1 cellular context compared by ENCODE assay signal in the genomic region with DNA sequence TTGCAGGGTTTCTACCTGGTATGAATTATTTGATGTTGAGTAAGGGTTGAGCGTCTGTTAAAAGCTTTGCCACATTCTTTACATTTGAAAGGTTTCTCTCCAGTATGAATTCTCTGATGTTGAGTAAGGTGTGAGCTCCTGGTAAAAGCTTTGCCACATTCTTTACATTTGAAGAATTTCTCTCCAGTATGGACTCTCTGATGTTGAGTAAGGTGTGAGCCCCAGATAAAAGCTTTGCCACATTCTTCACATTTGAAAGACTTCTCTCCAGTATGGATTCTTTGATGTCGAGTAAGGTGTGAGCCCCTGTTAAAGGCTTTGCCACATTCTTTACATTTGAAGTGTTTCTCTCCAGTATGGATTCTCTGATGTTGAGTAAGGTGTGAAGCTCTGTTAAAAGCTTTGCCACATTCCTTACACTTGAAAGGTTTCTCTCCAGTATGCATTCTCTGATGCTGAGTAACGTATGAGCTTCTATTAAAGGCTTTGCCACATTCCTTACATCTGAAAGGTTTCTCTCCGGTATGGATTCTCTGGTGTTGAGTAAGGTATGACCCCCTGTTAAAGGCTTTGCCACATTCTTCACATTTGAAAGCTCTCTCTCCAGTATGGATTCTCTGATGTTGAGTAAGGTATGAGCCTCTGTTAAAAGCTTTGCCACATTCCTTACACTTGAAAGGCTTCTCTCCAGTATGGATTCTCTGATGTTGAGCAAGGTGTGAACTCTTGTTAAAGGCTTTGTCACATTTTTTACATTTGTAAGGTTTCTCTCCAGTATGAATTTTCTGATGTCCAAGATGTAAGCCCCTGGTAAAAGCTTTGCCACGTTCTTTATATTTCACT.
TF ChIP-seq lines count a peak whose summit lies in the region.

No MANE protein-coding gene starts in this region.

TF ChIP-seq in GM12878, 131 proteins besides CTCF, POLR2A, EP300 and RAD21:
- TF ChIP-seq ZNF274 (IDR thresholded peaks at IDR 0.05; ENCODE audit: insufficient read depth, insufficient read length) (peak; percentile 14), BMI1 (IDR thresholded peaks at IDR 0.05; ENCODE audit: borderline replicate concordance) (no peak)
